9 cellular contexts compared by ENCODE assay signal in genomic region chr3:127762077-127762786, GRCh38.
A peak's percentile ranks its signal among the peaks of the same experiment; 100 is the strongest.
DNase-seq lines count a peak whose midpoint lies in the region; ATAC-seq and TF ChIP-seq lines count a peak whose summit lies in the region.
"Had no signal": no experiment of that assay in that cellular context is flagged by ENCODE, and none has a peak within 500 bp of the region (broad histone marks: within the 10 kb centered on the region; RNA-seq: fewer than 3 reads in every experiment).

No MANE protein-coding gene starts in this region.

- no peak overlapping the region for H3K4me2 ChIP-seq in PC-9

- H3K9me3 ChIP-seq in gastroesophageal sphincter (no peaks in the 10 kb centered on the region), right lobe of liver (no peaks in the 10 kb centered on the region), PC-9 (ENCODE audit: insufficient read depth, low read depth) (peaks cover 2% of the 10 kb centered on the region; the same call in 1 of the 2 replicates)
- no peaks in the 10 kb centered on the region for H3K9me3 ChIP-seq in CD4-positive, alpha-beta T cell (ENCODE audit: control insufficient read depth, low read length)

- H3K27ac ChIP-seq in gastroesophageal sphincter (peak overlapping the region in 3 of 4 donors; percentile 14 to 73 (median 73)), right lobe of liver (no peak overlapping the region), PC-9 (no peak overlapping the region)
- no peak overlapping the region for H3K27ac ChIP-seq in CD4-positive, alpha-beta T cell (ENCODE audit: low read depth, low read length)

- CTCF ChIA-PET in CD4-positive, alpha-beta T cell (lab: Charles Lee) = no interaction called here
- CTCF ChIA-PET in PC-9 (lab: Charles Lee) = no interaction called here

- H3F3A ChIP-seq in PC-9 (ENCODE audit: insufficient read depth, low read depth) = peaks cover 2% of the 10 kb centered on the region; the same call in 1 of the 2 replicates

- TF ChIP-seq CTCF in gastroesophageal sphincter (IDR thresholded peaks at IDR 0.05) (no peak), right lobe of liver (IDR thresholded peaks at IDR 0.05) (no peak), PC-9 (conservative IDR thresholded peaks at IDR 0.05) (no peak)
- no peak for TF ChIP-seq CTCF in CD4-positive, alpha-beta T cell (IDR thresholded peaks at IDR 0.05)

- intact Hi-C loops in CD4-positive, alpha-beta T cell (cut with DNase I, micrococcal nuclease) = no loop called here
- intact Hi-C loops in right lobe of liver (cut with DNase I) (loop anchor here in 1 of 2 donors (10.0 kb wide), 1 partner anchor 53 kb away; no protein-coding TSS in a partner anchor), PC-9 (cut with micrococcal nuclease; ENCODE audit: unreplicated experiment) (no loop called here)

- H3K36me3 Mint-ChIP-seq in IgD-negative memory B cell = peaks cover 4% of the 10 kb centered on the region
- H3K36me3 Mint-ChIP-seq in stimulated activated memory B cell treated with anti-CD40 and anti-IgM and Interleukin-4, amounts not matched to agents 10 μg/mL and 1 μg/mL and 100 μg/mL, for 72 hours = peaks cover 54% of the 10 kb centered on the region
- H3K36me3 Mint-ChIP-seq in CD4-positive, alpha-beta T cell (ENCODE audit: low read depth) = no peaks in the 10 kb centered on the region

- no peaks in the 10 kb centered on the region for H3K27me3 ChIP-seq in gastroesophageal sphincter
- peaks cover 3% of the 10 kb centered on the region for H3K27me3 ChIP-seq in CD4-positive, alpha-beta T cell (ENCODE audit: control insufficient read depth, insufficient read depth, low read length)
- no peaks in the 10 kb centered on the region for H3K27me3 ChIP-seq in right lobe of liver
- H3K27me3 ChIP-seq in PC-9 (ENCODE audit: insufficient read depth, low read depth) = no peaks in the 10 kb centered on the region

- no peak for TF ChIP-seq POLR2A in gastroesophageal sphincter (IDR thresholded peaks at IDR 0.05)
- TF ChIP-seq POLR2A in right lobe of liver (IDR thresholded peaks at IDR 0.05) = no peak

- WGBS in gastroesophageal sphincter (ENCODE audit: low coverage in 1 of 2), 2 donors = 13 to 25% methylated on average over 3 to 13 of the region's 15 CpGs
- WGBS in right lobe of liver (ENCODE audit: insufficient coverage, low coverage, low lambda C conversion rate, missing lambda C conversion rate) = 32% methylated on average over 11 of the region's 15 CpGs

- no peak overlapping the region for H2AFZ ChIP-seq in PC-9

- peaks cover 0 to 59% (median 26%) of the 10 kb centered on the region in 3 donors for H3K4me1 ChIP-seq in gastroesophageal sphincter
- peaks cover 0 to 15% (median 3%) of the 10 kb centered on the region in 4 donors for H3K4me1 ChIP-seq in right lobe of liver
- H3K4me1 ChIP-seq in PC-9 (replicated peaks; ENCODE audit: insufficient read depth) = no peaks in the 10 kb centered on the region

- H4K20me1 ChIP-seq in PC-9 (ENCODE audit: insufficient read depth) = no peaks in the 10 kb centered on the region

- H3K4me3 ChIP-seq in gastroesophageal sphincter = peak overlapping the region in 1 of 2 donors; percentile 7
- no peak overlapping the region for H3K4me3 ChIP-seq in right lobe of liver
- no peak overlapping the region for H3K4me3 ChIP-seq in PC-9
- H3K4me3 ChIP-seq: skin epidermis had no signal

- H3K36me3 ChIP-seq in gastroesophageal sphincter (no peaks in the 10 kb centered on the region), right lobe of liver (peaks cover 0 to 8% (median 0%) of the 10 kb centered on the region in 4 donors), PC-9 (ENCODE audit: low read depth) (0 out of 2 replicates have a peak, but pooled peaks cover 4% of the 10 kb centered on the region)

- BruUV-seq in PC-9 (replicated peaks; lab: Mats Ljungman, UMichigan) = no TSS peak

- peaks cover 37 to 40% (median 37%) of the 10 kb centered on the region in 3 donors for H3K4me1 Mint-ChIP-seq in IgD-negative memory B cell
- H3K4me1 Mint-ChIP-seq in stimulated activated memory B cell treated with anti-CD40 and anti-IgM and Interleukin-4, amounts not matched to agents 10 μg/mL and 1 μg/mL and 100 μg/mL, for 72 hours = peaks cover 63% of the 10 kb centered on the region
- peaks cover 8% of the 10 kb centered on the region for H3K4me1 Mint-ChIP-seq in CD4-positive, alpha-beta T cell (ENCODE audit: low read depth)

- no peak for TF ChIP-seq EP300 in gastroesophageal sphincter (IDR thresholded peaks at IDR 0.05)

- POLR2A ChIA-PET in CD4-positive, alpha-beta T cell (lab: Charles Lee) = no interaction called here
- POLR2A ChIA-PET in PC-9 (lab: Charles Lee; ENCODE audit: unreplicated experiment) = interaction anchor here (0.6 kb wide), 1 partner anchor 1510 kb away, joined by 4 read pairs; no protein-coding TSS in a partner anchor

- H3K27me3 Mint-ChIP-seq in IgD-negative memory B cell = peaks cover 1% of the 10 kb centered on the region
- H3K27me3 Mint-ChIP-seq in stimulated activated memory B cell treated with anti-CD40 and anti-IgM and Interleukin-4, amounts not matched to agents 10 μg/mL and 1 μg/mL and 100 μg/mL, for 72 hours = no peaks in the 10 kb centered on the region
- H3K27me3 Mint-ChIP-seq in CD4-positive, alpha-beta T cell = peaks cover 15% of the 10 kb centered on the region

- H3K27ac Mint-ChIP-seq in IgD-negative memory B cell = peak overlapping the region in 2 of 3 donors; percentile 9 to 55
- peak overlapping the region; percentile 92 for H3K27ac Mint-ChIP-seq in stimulated activated memory B cell treated with anti-CD40 and anti-IgM and Interleukin-4, amounts not matched to agents 10 μg/mL and 1 μg/mL and 100 μg/mL, for 72 hours
- no peak overlapping the region for H3K27ac Mint-ChIP-seq in CD4-positive, alpha-beta T cell

- no peaks in the 10 kb centered on the region for H3K79me2 ChIP-seq in PC-9 (ENCODE audit: low read depth)

- H3K4me3 Mint-ChIP-seq in IgD-negative memory B cell = peak overlapping the region; percentile 64 to 95 (median 72)
- peak overlapping the region; percentile 67 for H3K4me3 Mint-ChIP-seq in stimulated activated memory B cell treated with anti-CD40 and anti-IgM and Interleukin-4, amounts not matched to agents 10 μg/mL and 1 μg/mL and 100 μg/mL, for 72 hours
- no peak overlapping the region for H3K4me3 Mint-ChIP-seq in CD4-positive, alpha-beta T cell

- no peaks in the 10 kb centered on the region for H3K9me2 ChIP-seq in PC-9 (ENCODE audit: insufficient read depth)

- H3K9me3 Mint-ChIP-seq in IgD-negative memory B cell = no peaks in the 10 kb centered on the region
- peaks cover 3% of the 10 kb centered on the region for H3K9me3 Mint-ChIP-seq in stimulated activated memory B cell treated with anti-CD40 and anti-IgM and Interleukin-4, amounts not matched to agents 10 μg/mL and 1 μg/mL and 100 μg/mL, for 72 hours
- H3K9me3 Mint-ChIP-seq in CD4-positive, alpha-beta T cell = no peaks in the 10 kb centered on the region

- peak; percentile 95 for DNase-seq in DMS79 treated with DMSO at 0.1 percent for 48 hours (lab: John Stamatoyannopoulos, UW)
- no peak for DNase-seq in CD4-positive, alpha-beta T cell
- DNase-seq in right lobe of liver = no peak
- no peak for DNase-seq in PC-9

- peak; percentile 54 for ATAC-seq in GM19463 (IDR thresholded peaks at IDR 0.05; ENCODE audit: unreplicated experiment)
- peak; percentile 55 for ATAC-seq in gastroesophageal sphincter
- peak; percentile 84 for ATAC-seq in stimulated activated memory B cell treated with anti-CD40 and anti-IgM and Interleukin-4, amounts not matched to agents 10 μg/mL and 1 μg/mL and 100 μg/mL, for 72 hours
- ATAC-seq in CD4-positive, alpha-beta T cell (ENCODE audit: poor library complexity) = no peak
- ATAC-seq in right lobe of liver = no peak

Comparison
In these comparisons a context has a peak if more than half of its experiments do, and no peak if none do; other contexts are left out.
1. ATAC-seq: peak in GM19463 (single experiment), gastroesophageal sphincter (single experiment) and stimulated activated memory B cell treated with anti-CD40 and anti-IgM and Interleukin-4, amounts not matched to agents 10 μg/mL and 1 μg/mL and 100 μg/mL, for 72 hours (single experiment); none in CD4-positive, alpha-beta T cell (single experiment) and right lobe of liver (0 of 4).
2. H3K27ac ChIP-seq: peak in gastroesophageal sphincter (3 of 4); none in CD4-positive, alpha-beta T cell (single experiment), right lobe of liver (0 of 3) and PC-9 (single experiment).